Comparison of ENCODE assay signal across 1 cellular context in the genomic region with DNA sequence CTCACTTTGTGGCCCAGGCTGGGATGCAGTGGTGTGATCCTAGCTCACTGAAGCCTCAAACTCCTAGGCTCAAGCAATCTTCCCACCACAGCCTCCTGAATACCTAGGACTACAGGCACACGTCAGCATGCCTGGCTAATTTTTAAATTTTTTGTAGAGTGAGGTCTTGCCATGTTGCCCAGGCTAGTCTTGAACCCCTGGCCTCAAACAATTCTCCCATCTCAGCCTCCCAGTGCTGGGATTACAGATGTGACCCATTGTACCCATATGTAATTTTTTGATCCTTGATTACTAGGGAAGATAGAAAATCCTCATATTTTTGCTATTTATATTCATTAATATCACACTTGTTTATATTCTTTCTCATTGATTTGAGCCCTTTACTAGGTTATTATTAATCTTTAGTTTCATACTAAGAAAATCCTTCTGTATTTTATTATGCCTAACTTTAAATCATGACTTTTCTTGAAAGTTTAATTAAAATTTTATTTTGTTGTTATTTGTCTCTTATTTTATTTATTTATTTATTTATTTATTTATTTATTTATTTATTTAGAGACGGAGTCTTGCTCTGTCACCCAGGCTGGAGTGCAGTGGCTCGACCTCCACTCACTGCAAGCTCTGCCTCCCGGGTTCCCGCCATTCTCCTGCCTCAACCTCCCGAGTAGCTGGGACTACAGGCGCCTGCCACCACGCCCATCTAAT.
TF ChIP-seq lines count a peak whose summit lies in the region.

No MANE protein-coding gene starts in this region.

TF ChIP-seq in HEK293, 187 proteins besides CTCF, POLR2A, EP300 and RAD21 (continued from another document):
- TF ChIP-seq, protein P1, sequence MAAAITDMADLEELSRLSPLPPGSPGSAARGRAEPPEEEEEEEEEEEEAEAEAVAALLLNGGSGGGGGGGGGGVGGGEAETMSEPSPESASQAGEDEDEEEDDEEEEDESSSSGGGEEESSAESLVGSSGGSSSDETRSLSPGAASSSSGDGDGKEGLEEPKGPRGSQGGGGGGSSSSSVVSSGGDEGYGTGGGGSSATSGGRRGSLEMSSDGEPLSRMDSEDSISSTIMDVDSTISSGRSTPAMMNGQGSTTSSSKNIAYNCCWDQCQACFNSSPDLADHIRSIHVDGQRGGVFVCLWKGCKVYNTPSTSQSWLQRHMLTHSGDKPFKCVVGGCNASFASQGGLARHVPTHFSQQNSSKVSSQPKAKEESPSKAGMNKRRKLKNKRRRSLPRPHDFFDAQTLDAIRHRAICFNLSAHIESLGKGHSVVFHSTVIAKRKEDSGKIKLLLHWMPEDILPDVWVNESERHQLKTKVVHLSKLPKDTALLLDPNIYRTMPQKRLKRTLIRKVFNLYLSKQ (tag by site-specific recombination; IDR thresholded peaks at IDR 0.05; ENCODE audit: borderline replicate concordance) = 0 out of 2 replicates have a peak, but pooled peaks have one; percentile 60
- TF ChIP-seq KLF8 (tag by site-specific recombination; IDR thresholded peaks at IDR 0.05) (no peak), ZNF629 (tag by site-specific recombination; IDR thresholded peaks at IDR 0.05) (peak; percentile 47; the same call in 1 of the 2 replicates), SETDB1 (IDR thresholded peaks at IDR 0.05; ENCODE audit: insufficient read length, low read length) (no peak), ZNF19 (tag by site-specific recombination; IDR thresholded peaks at IDR 0.05; ENCODE audit: low read depth) (peak; percentile 60; the same call in 1 of the 2 replicates), ZNF600 (tag by site-specific recombination; IDR thresholded peaks at IDR 0.05) (no peak), ZNF560 (tag by site-specific recombination; IDR thresholded peaks at IDR 0.05; ENCODE audit: borderline replicate concordance) (0 out of 2 replicates have a peak, but pooled peaks have one; percentile 44), ZNF133 (tag by site-specific recombination; IDR thresholded peaks at IDR 0.05) (no peak), ZNF473 (tag by site-specific recombination; IDR thresholded peaks at IDR 0.05) (no peak), ZNF121 (tag by site-specific recombination; IDR thresholded peaks at IDR 0.05) (no peak), ZSCAN16 (tag by site-specific recombination; IDR thresholded peaks at IDR 0.05) (no peak), ZNF24 (tag by site-specific recombination; IDR thresholded peaks at IDR 0.05) (no peak), ZBTB20 (tag by site-specific recombination; IDR thresholded peaks at IDR 0.05) (no peak), ZBTB8A (tag by site-specific recombination; IDR thresholded peaks at IDR 0.05) (peak; percentile 79), ZNF670 (tag by site-specific recombination; IDR thresholded peaks at IDR 0.05; ENCODE audit: low read depth) (no peak), ZNF292 (tag by site-specific recombination; IDR thresholded peaks at IDR 0.05; ENCODE audit: borderline replicate concordance, low read depth) (peak; percentile 74; the same call in 1 of the 2 replicates), ZBTB21 (tag by site-specific recombination; IDR thresholded peaks at IDR 0.05) (peak; percentile 53; the same call in 1 of the 2 replicates), ZNF596 (tag by site-specific recombination; IDR thresholded peaks at IDR 0.05) (no peak), ZNF510 (tag by site-specific recombination; IDR thresholded peaks at IDR 0.05; ENCODE audit: insufficient replicate concordance) (peak; percentile 75), ZNF223 (tag by site-specific recombination; IDR thresholded peaks at IDR 0.05) (no peak), ZSCAN30 (tag by site-specific recombination; IDR thresholded peaks at IDR 0.05) (no peak), ZFP69B (tag by site-specific recombination; IDR thresholded peaks at IDR 0.05) (no peak), ZNF239 (tag by site-specific recombination; IDR thresholded peaks at IDR 0.05) (no peak), ZNF747 (tag by site-specific recombination; IDR thresholded peaks at IDR 0.05) (no peak), ZNF366 (tag by site-specific recombination; conservative IDR thresholded peaks at IDR 0.05) (no peak)
- TF ChIP-seq, protein P2, sequence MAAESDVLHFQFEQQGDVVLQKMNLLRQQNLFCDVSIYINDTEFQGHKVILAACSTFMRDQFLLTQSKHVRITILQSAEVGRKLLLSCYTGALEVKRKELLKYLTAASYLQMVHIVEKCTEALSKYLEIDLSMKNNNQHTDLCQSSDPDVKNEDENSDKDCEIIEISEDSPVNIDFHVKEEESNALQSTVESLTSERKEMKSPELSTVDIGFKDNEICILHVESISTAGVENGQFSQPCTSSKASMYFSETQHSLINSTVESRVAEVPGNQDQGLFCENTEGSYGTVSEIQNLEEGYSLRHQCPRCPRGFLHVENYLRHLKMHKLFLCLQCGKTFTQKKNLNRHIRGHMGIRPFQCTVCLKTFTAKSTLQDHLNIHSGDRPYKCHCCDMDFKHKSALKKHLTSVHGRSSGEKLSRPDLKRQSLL (tag by site-specific recombination; IDR thresholded peaks at IDR 0.05) = no peak
- TF ChIP-seq, protein P3, sequence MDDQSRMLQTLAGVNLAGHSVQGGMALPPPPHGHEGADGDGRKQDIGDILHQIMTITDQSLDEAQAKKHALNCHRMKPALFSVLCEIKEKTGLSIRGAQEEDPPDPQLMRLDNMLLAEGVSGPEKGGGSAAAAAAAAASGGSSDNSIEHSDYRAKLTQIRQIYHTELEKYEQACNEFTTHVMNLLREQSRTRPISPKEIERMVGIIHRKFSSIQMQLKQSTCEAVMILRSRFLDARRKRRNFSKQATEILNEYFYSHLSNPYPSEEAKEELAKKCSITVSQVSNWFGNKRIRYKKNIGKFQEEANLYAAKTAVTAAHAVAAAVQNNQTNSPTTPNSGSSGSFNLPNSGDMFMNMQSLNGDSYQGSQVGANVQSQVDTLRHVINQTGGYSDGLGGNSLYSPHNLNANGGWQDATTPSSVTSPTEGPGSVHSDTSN (CRISPR knock-in tag; IDR thresholded peaks at IDR 0.05) = no peak
- TF ChIP-seq, protein P4, sequence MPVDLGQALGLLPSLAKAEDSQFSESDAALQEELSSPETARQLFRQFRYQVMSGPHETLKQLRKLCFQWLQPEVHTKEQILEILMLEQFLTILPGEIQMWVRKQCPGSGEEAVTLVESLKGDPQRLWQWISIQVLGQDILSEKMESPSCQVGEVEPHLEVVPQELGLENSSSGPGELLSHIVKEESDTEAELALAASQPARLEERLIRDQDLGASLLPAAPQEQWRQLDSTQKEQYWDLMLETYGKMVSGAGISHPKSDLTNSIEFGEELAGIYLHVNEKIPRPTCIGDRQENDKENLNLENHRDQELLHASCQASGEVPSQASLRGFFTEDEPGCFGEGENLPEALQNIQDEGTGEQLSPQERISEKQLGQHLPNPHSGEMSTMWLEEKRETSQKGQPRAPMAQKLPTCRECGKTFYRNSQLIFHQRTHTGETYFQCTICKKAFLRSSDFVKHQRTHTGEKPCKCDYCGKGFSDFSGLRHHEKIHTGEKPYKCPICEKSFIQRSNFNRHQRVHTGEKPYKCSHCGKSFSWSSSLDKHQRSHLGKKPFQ (tag by site-specific recombination; IDR thresholded peaks at IDR 0.05) = 0 out of 2 replicates have a peak, but pooled peaks have one; percentile 33
- TF ChIP-seq, protein P5, sequence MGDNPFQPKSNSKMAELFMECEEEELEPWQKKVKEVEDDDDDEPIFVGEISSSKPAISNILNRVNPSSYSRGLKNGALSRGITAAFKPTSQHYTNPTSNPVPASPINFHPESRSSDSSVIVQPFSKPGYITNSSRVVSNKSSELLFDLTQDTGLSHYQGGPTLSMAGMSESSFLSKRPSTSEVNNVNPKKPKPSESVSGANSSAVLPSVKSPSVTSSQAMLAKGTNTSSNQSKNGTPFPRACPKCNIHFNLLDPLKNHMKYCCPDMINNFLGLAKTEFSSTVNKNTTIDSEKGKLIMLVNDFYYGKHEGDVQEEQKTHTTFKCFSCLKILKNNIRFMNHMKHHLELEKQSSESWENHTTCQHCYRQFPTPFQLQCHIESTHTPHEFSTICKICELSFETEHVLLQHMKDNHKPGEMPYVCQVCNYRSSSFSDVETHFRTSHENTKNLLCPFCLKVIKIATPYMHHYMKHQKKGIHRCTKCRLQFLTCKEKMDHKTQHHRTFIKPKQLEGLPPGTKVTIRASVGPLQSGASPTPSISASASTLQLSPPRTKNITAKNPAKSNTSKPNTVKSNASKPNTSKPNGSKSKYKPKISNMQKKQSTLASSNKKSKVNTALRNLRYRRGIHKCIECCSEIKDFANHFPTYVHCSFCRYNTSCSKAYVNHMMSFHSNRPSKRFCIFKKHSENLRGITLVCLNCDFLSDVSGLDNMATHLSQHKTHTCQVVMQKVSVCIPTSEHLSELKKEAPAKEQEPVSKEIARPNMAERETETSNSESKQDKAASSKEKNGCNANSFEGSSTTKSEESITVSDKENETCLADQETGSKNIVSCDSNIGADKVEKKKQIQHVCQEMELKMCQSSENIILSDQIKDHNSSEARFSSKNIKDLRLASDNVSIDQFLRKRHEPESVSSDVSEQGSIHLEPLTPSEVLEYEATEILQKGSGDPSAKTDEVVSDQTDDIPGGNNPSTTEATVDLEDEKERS (tag by site-specific recombination; IDR thresholded peaks at IDR 0.05) = no peak
